Comparison of ENCODE assay signal across 8 cellular contexts in the genomic region with DNA sequence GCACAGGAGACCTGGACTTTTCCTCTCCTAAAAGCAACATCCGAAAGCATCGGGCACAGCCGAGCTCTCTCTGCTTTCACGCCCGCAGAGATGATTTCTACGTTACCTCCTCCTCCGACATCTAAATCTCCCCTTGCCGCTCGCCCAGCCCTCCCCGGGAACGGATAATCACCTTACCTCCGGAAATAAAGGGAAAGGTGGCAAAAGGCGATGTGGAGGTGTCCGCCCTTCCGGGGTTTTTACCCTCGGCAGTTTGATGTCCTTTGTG. TPM values are rescaled to one million over a fixed set of nuclear protein-coding genes. Genes with fewer than 3 reads are reported as not detected.
A peak's percentile ranks its signal among the peaks of the same experiment; 100 is the strongest.
DNase-seq lines count a peak whose midpoint lies in the region; ATAC-seq and TF ChIP-seq lines count a peak whose summit lies in the region.

No MANE protein-coding gene starts in this region.

- H3K9me2 ChIP-seq in GM23248 (ENCODE audit: insufficient read depth), result no peaks in the 10 kb centered on the region

- no peaks in the 10 kb centered on the region for H3K27me3 ChIP-seq in A673 (replicated peaks; ENCODE audit: insufficient read depth, low read depth, low read length, poor library complexity)
- H3K27me3 ChIP-seq in GM23248 (replicated peaks; ENCODE audit: insufficient read depth), result no peaks in the 10 kb centered on the region
- H3K27me3 ChIP-seq in body of pancreas, result no peaks in the 10 kb centered on the region
- H3K27me3 ChIP-seq in lung (ENCODE audit: control insufficient read depth, insufficient read depth), result no peaks in the 10 kb centered on the region

- H3K9me3 ChIP-seq in A673 (ENCODE audit: low read depth, low read length, poor library complexity, severe bottlenecking), result no peaks in the 10 kb centered on the region
- H3K9me3 ChIP-seq in GM23248 (ENCODE audit: low read depth), result no peaks in the 10 kb centered on the region
- H3K9me3 ChIP-seq in body of pancreas, result no peaks in the 10 kb centered on the region
- H3K9me3 ChIP-seq in lung (ENCODE audit: control insufficient read depth in 2 of 2, insufficient read depth in 1 of 2, low read length in 1 of 2), result no peaks in the 10 kb centered on the region

- no TSS peak for BruUV-seq in A673 (replicated peaks; lab: Mats Ljungman, UMichigan)

- in situ Hi-C loops in GM23248 (cut with MboI), result no loop called here

- POLR2A ChIA-PET in A673 (lab: Charles Lee; ENCODE audit: low non-redundant PET), result no interaction called here

- H2AFZ ChIP-seq in GM23248, result peak overlapping the region; percentile 85

- H3F3A ChIP-seq in GM23248 (ENCODE audit: insufficient read depth), result peaks cover 23% of the 10 kb centered on the region

- 0 to 3% methylated on average over 16 of the region's 16 CpGs for WGBS in GM23248 (ENCODE audit: low coverage in 1 of 2, low lambda C conversion rate in 2 of 2, missing lambda C conversion rate in 2 of 2), 2 experiments
- WGBS in body of pancreas, 2 donors, result 1% methylated on average over 16 of the region's 16 CpGs
- WGBS in lung, 2 donors, result 0 to 1% methylated on average over 16 of the region's 16 CpGs

- H3K4me1 ChIP-seq in A673 (ENCODE audit: insufficient read depth, low read length, poor library complexity, severe bottlenecking), result peaks cover 17% of the 10 kb centered on the region
- peaks cover 36% of the 10 kb centered on the region for H3K4me1 ChIP-seq in GM23248 (ENCODE audit: insufficient read depth)
- peaks cover 35% of the 10 kb centered on the region for H3K4me1 ChIP-seq in body of pancreas
- peaks cover 0 to 13% of the 10 kb centered on the region in 2 donors for H3K4me1 ChIP-seq in lung (ENCODE audit: control insufficient read depth in 2 of 2, insufficient read depth in 2 of 2, low read length in 2 of 2)

- intact Hi-C loops in A673 (cut with micrococcal nuclease; ENCODE audit: unreplicated experiment) (loop anchor here (10.0 kb wide), 1 partner anchor 113 kb away; no protein-coding TSS in a partner anchor), body of pancreas (cut with DNase I) (no loop called here)

- TF ChIP-seq CTCF in A673 (conservative IDR thresholded peaks at IDR 0.05; ENCODE audit: low read depth, low read length) (no peak), body of pancreas (IDR thresholded peaks at IDR 0.05) (no peak), lung (IDR thresholded peaks at IDR 0.05; ENCODE audit: control extremely low read depth, extremely low read depth) (no peak)

- DNase-seq in A673 (ENCODE audit: low spot score) (peak; percentile 38), GM23248 (peak; percentile 53), body of pancreas (no peak), lung (ENCODE audit: low spot score) (no peak), mesenteric fat pad (ENCODE audit: low spot score) (no peak), NCI-H2107 treated with DMSO at 0.1 percent for 48 hours (lab: John Stamatoyannopoulos, UW; ENCODE audit: unreplicated experiment) (no peak)
- no peak for DNase-seq in stimulated activated CD4-positive, alpha-beta T cell treated with anti-CD3 and anti-CD28 coated beads, Interleukin-4, amount 100 ng/mL, for 4 hours
- no peak for DNase-seq in stimulated activated CD4-positive, alpha-beta T cell treated with anti-CD3 and anti-CD28 coated beads, Interleukin-2, amount 100 ng/mL, for 24 hours

- H3K27ac ChIP-seq in A673 (ENCODE audit: low read depth, low read length, poor library complexity, severe bottlenecking) (peak overlapping the region; percentile 73), GM23248 (peak overlapping the region; percentile 46), body of pancreas (peak overlapping the region; percentile 86 to 93 (median 90)), lung (ENCODE audit: low read depth in 1 of 2, low read length in 1 of 2) (peak overlapping the region; percentile 88)

- peaks cover 51% of the 10 kb centered on the region for H3K79me2 ChIP-seq in GM23248 (ENCODE audit: insufficient read depth)

- 0 out of 2 replicates have a peak, but pooled peaks cover 8% of the 10 kb centered on the region for H4K20me1 ChIP-seq in GM23248 (ENCODE audit: insufficient read depth)

- no peak for ATAC-seq in body of pancreas
- no peak for ATAC-seq in lung (ENCODE audit: insufficient read depth, low FRiP score)

- H3K9ac ChIP-seq in GM23248, result peak overlapping the region; percentile 94

- H3K4me2 ChIP-seq in GM23248 (ENCODE audit: unreplicated experiment), result peak overlapping the region; percentile 90

- CTCF ChIA-PET in A673 (lab: Charles Lee), result no interaction called here

- H3K36me3 ChIP-seq in A673 (ENCODE audit: insufficient read depth, low read length, poor library complexity, severe bottlenecking), result no peaks in the 10 kb centered on the region
- no peaks in the 10 kb centered on the region for H3K36me3 ChIP-seq in GM23248 (ENCODE audit: low read depth)
- no peaks in the 10 kb centered on the region for H3K36me3 ChIP-seq in body of pancreas (replicated peaks in 1 of 2; ENCODE audit: insufficient read depth in 1 of 2, low read depth in 2 of 2)
- H3K36me3 ChIP-seq in lung (ENCODE audit: control insufficient read depth in 2 of 2, insufficient read depth in 2 of 2, low read length in 2 of 2), result no peaks in the 10 kb centered on the region

- no peak for TF ChIP-seq POLR2A in body of pancreas (IDR thresholded peaks at IDR 0.05)

- H3K4me3 ChIP-seq in A673 (ENCODE audit: low read depth, low read length, poor library complexity, severe bottlenecking) (peak overlapping the region; percentile 76), GM23248 (peak overlapping the region; percentile 99), body of pancreas (peak overlapping the region; percentile 44 to 48), lung (peak overlapping the region; percentile 47)

RNA-seq across cellular contexts. Expression of a gene that starts 0.6 kb away (rescaled TPM):
- total RNA-seq in A673 (2021) (78.9 and 88.9 TPM in 2 replicates), body of pancreas (10 to 100 TPM; 18.5 to 38.4 TPM), lung (10 to 100 TPM; 35.3 to 60.3 TPM), mesenteric fat pad (15.9 TPM)
- total RNA-seq in GM23248 (2014; rRNA removed; shearing (Covaris generic)), result 79.9 and 81.7 TPM in 2 replicates
- polyA plus RNA-seq in GM23248 (2016; fragmentation: Nextera tagmentation; extraction: Ambion mirVana) (88.7 and 92.0 TPM in 2 replicates), lung (10 to 100 TPM; 13.7 to 17.5 TPM)

Comparison
In these comparisons a context has a peak if more than half of its experiments do, and no peak if none do; other contexts are left out.
1. DNase-seq: peak in A673 (single experiment) and GM23248 (single experiment); none in body of pancreas (0 of 4), lung (single experiment), mesenteric fat pad (single experiment), stimulated activated CD4-positive, alpha-beta T cell treated with anti-CD3 and anti-CD28 coated beads, Interleukin-4, amount 100 ng/mL, for 4 hours (0 of 2), stimulated activated CD4-positive, alpha-beta T cell treated with anti-CD3 and anti-CD28 coated beads, Interleukin-2, amount 100 ng/mL, for 24 hours (0 of 2) and NCI-H2107 treated with DMSO at 0.1 percent for 48 hours (single experiment).
2. H3K4me3 ChIP-seq: peak in every context shown above with its lines; median percentile 99 in GM23248; 76 in A673; 47 in lung; 46 in body of pancreas.
3. Peak in every context shown above with its lines, with median percentiles within 50 percentile points of each other: H3K27ac ChIP-seq.